Comparison of ENCODE assay signal across 19 cellular contexts in genomic region chr15:101539492-101539891, GRCh38.
"Had no signal": no experiment of that assay in that cellular context is flagged by ENCODE, and none has a peak within 500 bp of the region (broad histone marks: within the 10 kb centered on the region; RNA-seq: fewer than 3 reads in every experiment).

No MANE protein-coding gene starts in this region.

- H3K27me3 Mint-ChIP-seq: activated CD4-positive, alpha-beta memory T cell treated with anti-CD3 and anti-CD28 coated beads, Interleukin-2, amount 10 ng/mL, durations not matched to agents 7 days and 5 days; activated CD4-positive, alpha-beta T cell treated with anti-CD3 and anti-CD28 coated beads, Interleukin-2, amount 10 ng/mL, durations not matched to agents 24 days and 14 days had no signal

- DNase-seq: activated CD4-positive, alpha-beta memory T cell treated with anti-CD3 and anti-CD28 coated beads, Interleukin-2, amount 10 ng/mL, durations not matched to agents 7 days and 5 days; activated CD4-positive, alpha-beta T cell treated with anti-CD3 and anti-CD28 coated beads, Interleukin-2, amount 10 ng/mL, durations not matched to agents 24 days and 14 days; activated CD4-positive, CD25-positive, alpha-beta regulatory T cell treated with anti-CD3 and anti-CD28 coated beads, Interleukin-2, amount 50 U/mL, for 72 hours; activated effector memory CD4-positive, alpha-beta T cell treated with Interleukin-2 at 50 U/mL for 16 hours; activated naive CD4-positive, alpha-beta T cell treated with Interleukin-2 at 50 U/mL for 16 hours; anterior cingulate cortex; effector memory CD8-positive, alpha-beta T cell; foreskin fibroblast; left ventricle myocardium inferior; naive thymus-derived CD4-positive, alpha-beta T cell; nucleus accumbens; right cardiac atrium; stimulated activated CD4-positive, alpha-beta T cell treated with anti-CD3 and anti-CD28 coated beads, Interleukin-4, amount 100 ng/mL, for 1 hour; stimulated activated naive CD8-positive, alpha-beta T cell treated with anti-CD3 and anti-CD28 coated beads, Interleukin-15, Interleukin-2, amounts not matched to agents 100 U/mL and 50 U/mL, for 24 hours; T-helper 2 cell; testis; trophoblast cell had no signal

- H3K36me3 Mint-ChIP-seq: activated naive CD8-positive, alpha-beta T cell; naive thymus-derived CD4-positive, alpha-beta T cell had no signal

- H3K4me3 Mint-ChIP-seq: activated CD4-positive, alpha-beta memory T cell treated with anti-CD3 and anti-CD28 coated beads, Interleukin-2, amount 10 ng/mL, durations not matched to agents 7 days and 5 days; activated CD4-positive, alpha-beta T cell treated with anti-CD3 and anti-CD28 coated beads, Interleukin-2, amount 10 ng/mL, durations not matched to agents 24 days and 14 days; activated naive CD8-positive, alpha-beta T cell; central memory CD8-positive, alpha-beta T cell; effector memory CD8-positive, alpha-beta T cell; naive thymus-derived CD4-positive, alpha-beta T cell had no signal

- H3K4me3 ChIP-seq: left ventricle myocardium inferior, testis had no signal

- ATAC-seq: effector memory CD8-positive, alpha-beta T cell; naive thymus-derived CD4-positive, alpha-beta T cell; right cardiac atrium; stimulated activated naive CD8-positive, alpha-beta T cell treated with anti-CD3 and anti-CD28 coated beads, Interleukin-15, Interleukin-2, amounts not matched to agents 100 U/mL and 50 U/mL, for 24 hours had no signal

- H3K36me3 ChIP-seq: left ventricle myocardium inferior had no signal

- H3K9me3 Mint-ChIP-seq: activated CD4-positive, alpha-beta memory T cell treated with anti-CD3 and anti-CD28 coated beads, Interleukin-2, amount 10 ng/mL, durations not matched to agents 7 days and 5 days; activated CD4-positive, alpha-beta T cell treated with anti-CD3 and anti-CD28 coated beads, Interleukin-2, amount 10 ng/mL, durations not matched to agents 24 days and 14 days; central memory CD8-positive, alpha-beta T cell; effector memory CD8-positive, alpha-beta T cell had no signal

- H3K27ac ChIP-seq: left ventricle myocardium inferior, testis had no signal

- H3K27ac Mint-ChIP-seq: activated CD4-positive, alpha-beta memory T cell treated with anti-CD3 and anti-CD28 coated beads, Interleukin-2, amount 10 ng/mL, durations not matched to agents 7 days and 5 days; activated CD4-positive, alpha-beta T cell treated with anti-CD3 and anti-CD28 coated beads, Interleukin-2, amount 10 ng/mL, durations not matched to agents 24 days and 14 days; activated naive CD8-positive, alpha-beta T cell; effector memory CD8-positive, alpha-beta T cell; naive thymus-derived CD4-positive, alpha-beta T cell had no signal

- H3K4me1 Mint-ChIP-seq: activated CD4-positive, alpha-beta memory T cell treated with anti-CD3 and anti-CD28 coated beads, Interleukin-2, amount 10 ng/mL, durations not matched to agents 7 days and 5 days; activated CD4-positive, alpha-beta T cell treated with anti-CD3 and anti-CD28 coated beads, Interleukin-2, amount 10 ng/mL, durations not matched to agents 24 days and 14 days; central memory CD8-positive, alpha-beta T cell; naive thymus-derived CD4-positive, alpha-beta T cell had no signal

- H3K27me3 ChIP-seq: testis had no signal

- H3K9me3 ChIP-seq: testis had no signal

- H3K4me1 ChIP-seq: left ventricle myocardium inferior had no signal
